In the genomic region with DNA sequence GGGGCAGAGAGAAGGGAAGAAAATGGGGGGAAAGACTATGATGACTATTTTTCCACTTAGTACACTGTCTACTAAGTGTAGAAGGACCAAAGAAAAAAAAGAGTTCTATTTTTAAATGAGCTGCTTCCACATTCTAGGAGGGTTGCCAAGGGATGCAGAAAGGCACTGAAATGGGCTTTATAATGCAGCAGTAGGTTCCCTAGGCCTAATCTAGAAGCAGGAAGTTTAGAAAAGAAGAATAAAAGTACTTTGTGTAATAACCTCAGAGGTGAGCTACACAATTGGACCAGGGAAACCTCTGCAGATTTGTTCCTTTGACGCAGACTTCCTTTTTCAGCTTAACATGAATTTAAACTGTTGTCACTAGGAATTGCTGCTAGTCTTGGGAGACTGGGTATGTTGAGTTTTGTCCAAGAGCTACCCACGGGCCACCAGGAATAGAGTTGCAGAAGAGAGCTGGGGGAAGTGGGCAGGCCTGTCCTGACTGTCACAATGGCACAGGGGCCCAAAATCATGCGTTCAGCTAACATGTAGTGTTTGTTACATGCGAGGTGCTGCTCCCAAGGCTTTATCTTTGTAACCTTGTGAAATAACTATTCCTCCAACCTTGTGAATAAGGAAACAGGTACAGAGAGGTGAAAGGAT, we compare ENCODE assay signal across 11 cellular contexts. TPM values are rescaled to one million over a fixed set of nuclear protein-coding genes. Genes with fewer than 3 reads are reported as not detected.
DNase-seq lines count a peak whose midpoint lies in the region; ATAC-seq and TF ChIP-seq lines count a peak whose summit lies in the region.
"Had no signal": no experiment of that assay in that cellular context is flagged by ENCODE, and none has a peak within 500 bp of the region (broad histone marks: within the 10 kb centered on the region; RNA-seq: fewer than 3 reads in every experiment).

No MANE protein-coding gene starts in this region.

- H3K4me3 Mint-ChIP-seq in GM23338 = no peak overlapping the region
- H3K4me3 Mint-ChIP-seq in T-helper 2 cell treated with Interferon-gamma antibody and Interleukin-4, amounts not matched to agents 5 μg/mL and 100 μg/mL, for 36 hours = no peak overlapping the region
- H3K4me3 Mint-ChIP-seq: activated naive CD8-positive, alpha-beta T cell had no signal

- H3K27ac ChIP-seq in GM23338 (ENCODE audit: low read depth) (no peak overlapping the region), angular gyrus (ENCODE audit: low read depth, low read length) (peak overlapping the region; percentile 75), layer of hippocampus (ENCODE audit: low read depth, low read length) (peak overlapping the region; percentile 67), subcutaneous abdominal adipose tissue (ENCODE audit: low read depth, low read length) (peak overlapping the region; percentile 17)
- H3K27ac ChIP-seq: epithelial cell of prostate had no signal

- no peaks in the 10 kb centered on the region for H3K9me2 ChIP-seq in GM23338 (ENCODE audit: insufficient read depth)

- no peak overlapping the region for H3K4me2 ChIP-seq in GM23338

- no peaks in the 10 kb centered on the region for H3K27me3 Mint-ChIP-seq in GM23338 (ENCODE audit: insufficient read depth, low read depth, poor library complexity)
- peaks cover 2% of the 10 kb centered on the region for H3K27me3 Mint-ChIP-seq in T-helper 2 cell treated with Interferon-gamma antibody and Interleukin-4, amounts not matched to agents 5 μg/mL and 100 μg/mL, for 36 hours (ENCODE audit: low read depth)
- H3K27me3 Mint-ChIP-seq: activated naive CD8-positive, alpha-beta T cell; progenitor cell of endocrine pancreas had no signal

- H2AFZ ChIP-seq in GM23338 = 0 out of 2 replicates have a peak overlapping the region, but pooled peaks have one; percentile 14

- no peaks in the 10 kb centered on the region for H4K20me1 ChIP-seq in GM23338 (replicated peaks; ENCODE audit: insufficient read depth)

- no peaks in the 10 kb centered on the region for H3K36me3 Mint-ChIP-seq in GM23338 (ENCODE audit: low read depth)
- H3K36me3 Mint-ChIP-seq in T-helper 2 cell treated with Interferon-gamma antibody and Interleukin-4, amounts not matched to agents 5 μg/mL and 100 μg/mL, for 36 hours (ENCODE audit: low read depth) = no peaks in the 10 kb centered on the region
- H3K36me3 Mint-ChIP-seq: activated naive CD8-positive, alpha-beta T cell had no signal

- no peaks in the 10 kb centered on the region for H3F3A ChIP-seq in GM23338 (replicated peaks; ENCODE audit: low read depth)

- no peak overlapping the region for H3K9ac ChIP-seq in subcutaneous abdominal adipose tissue (ENCODE audit: low read length in 5 of 5)

- H3K36me3 ChIP-seq in GM23338 (ENCODE audit: insufficient read depth) (no peaks in the 10 kb centered on the region), subcutaneous abdominal adipose tissue (ENCODE audit: control insufficient read depth in 5 of 5, insufficient read depth in 5 of 5, low read length in 5 of 5) (no peaks in the 10 kb centered on the region)

- H3K27ac Mint-ChIP-seq in GM23338 = no peak overlapping the region
- H3K27ac Mint-ChIP-seq in T-helper 2 cell treated with Interferon-gamma antibody and Interleukin-4, amounts not matched to agents 5 μg/mL and 100 μg/mL, for 36 hours = no peak overlapping the region
- H3K27ac Mint-ChIP-seq: activated naive CD8-positive, alpha-beta T cell; progenitor cell of endocrine pancreas had no signal

- DNase-seq in GM23338 (ENCODE audit: low spot score) (no peak), NCI-H2227 treated with DMSO at 0.1 percent for 48 hours (lab: John Stamatoyannopoulos, UW) (no peak), retina (no peak)
- DNase-seq in T-helper 2 cell treated with Interferon-gamma antibody and Interleukin-4, amounts not matched to agents 5 μg/mL and 100 μg/mL, for 36 hours (ENCODE audit: low spot score) = no peak
- DNase-seq in central memory CD4-positive, alpha-beta T cell = no peak

- H3K9me3 Mint-ChIP-seq in GM23338 = no peaks in the 10 kb centered on the region
- no peaks in the 10 kb centered on the region for H3K9me3 Mint-ChIP-seq in T-helper 2 cell treated with Interferon-gamma antibody and Interleukin-4, amounts not matched to agents 5 μg/mL and 100 μg/mL, for 36 hours

- H3K27me3 ChIP-seq in GM23338 (ENCODE audit: insufficient read depth) (no peaks in the 10 kb centered on the region), layer of hippocampus (ENCODE audit: control insufficient read depth, insufficient read depth, low read length) (no peaks in the 10 kb centered on the region), subcutaneous abdominal adipose tissue (ENCODE audit: control insufficient read depth in 5 of 5, insufficient read depth in 4 of 5, low read length in 5 of 5) (no peaks in the 10 kb centered on the region)

- H3K79me2 ChIP-seq in GM23338 (replicated peaks; ENCODE audit: insufficient read depth) = no peaks in the 10 kb centered on the region

- no peak overlapping the region for H3K4me3 ChIP-seq in GM23338
- H3K4me3 ChIP-seq in subcutaneous abdominal adipose tissue (ENCODE audit: low read depth in 1 of 5, low read length in 5 of 5) = no peak overlapping the region

- H3K4me1 ChIP-seq in GM23338 (ENCODE audit: insufficient read depth) (no peaks in the 10 kb centered on the region; the same call in 1 of the 2 replicates), subcutaneous abdominal adipose tissue (ENCODE audit: control insufficient read depth in 5 of 5, insufficient read depth in 5 of 5, low read length in 5 of 5) (peaks cover 0 to 17% (median 15%) of the 10 kb centered on the region in 5 donors)

- peaks cover 8% of the 10 kb centered on the region for H3K4me1 Mint-ChIP-seq in GM23338
- peaks cover 10% of the 10 kb centered on the region for H3K4me1 Mint-ChIP-seq in T-helper 2 cell treated with Interferon-gamma antibody and Interleukin-4, amounts not matched to agents 5 μg/mL and 100 μg/mL, for 36 hours (ENCODE audit: low read depth)

- TF ChIP-seq CTCF in GM23338 (conservative IDR thresholded peaks at IDR 0.05; ENCODE audit: low read depth in 2 of 2) = no peak

- H3K9me3 ChIP-seq in subcutaneous abdominal adipose tissue (ENCODE audit: control insufficient read depth in 5 of 5, low read length in 5 of 5) = no peaks in the 10 kb centered on the region

- no peak for ATAC-seq in GM23338

TF ChIP-seq in GM23338, 12 proteins besides CTCF, POLR2A, EP300 and RAD21:
- TF ChIP-seq EZH2phosphoT487 (IDR thresholded peaks at IDR 0.05; ENCODE audit: unreplicated experiment) (no peak), POLR2AphosphoS5 (IDR thresholded peaks at IDR 0.05; ENCODE audit: low read depth) (no peak), NANOG (IDR thresholded peaks at IDR 0.05; ENCODE audit: borderline replicate concordance) (no peak), JUNB (IDR thresholded peaks at IDR 0.05; ENCODE audit: unreplicated experiment) (no peak), STAT1 (IDR thresholded peaks at IDR 0.05; ENCODE audit: unreplicated experiment) (no peak)
- TF ChIP-seq, protein P1, sequence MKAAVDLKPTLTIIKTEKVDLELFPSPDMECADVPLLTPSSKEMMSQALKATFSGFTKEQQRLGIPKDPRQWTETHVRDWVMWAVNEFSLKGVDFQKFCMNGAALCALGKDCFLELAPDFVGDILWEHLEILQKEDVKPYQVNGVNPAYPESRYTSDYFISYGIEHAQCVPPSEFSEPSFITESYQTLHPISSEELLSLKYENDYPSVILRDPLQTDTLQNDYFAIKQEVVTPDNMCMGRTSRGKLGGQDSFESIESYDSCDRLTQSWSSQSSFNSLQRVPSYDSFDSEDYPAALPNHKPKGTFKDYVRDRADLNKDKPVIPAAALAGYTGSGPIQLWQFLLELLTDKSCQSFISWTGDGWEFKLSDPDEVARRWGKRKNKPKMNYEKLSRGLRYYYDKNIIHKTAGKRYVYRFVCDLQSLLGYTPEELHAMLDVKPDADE (IDR thresholded peaks at IDR 0.05) = no peak

RNA-seq across cellular contexts. Expression of a gene that starts 34.6 kb away (rescaled TPM):
- 93.6 and 94.8 TPM in 2 replicates for total RNA-seq in GM23338 (2014; rRNA removed; shearing (Covaris generic))
- 140 and 172 TPM in 2 replicates for polyA plus RNA-seq in GM23338 (2016; fragmentation: Nextera tagmentation; extraction: Ambion mirVana)
